Comparison of ENCODE assay signal across 1 cellular context in genomic region chr5:42228279-42228678, GRCh38.
TF ChIP-seq lines count a peak whose summit lies in the region.

No MANE protein-coding gene starts in this region.

TF ChIP-seq in GM23338, 12 proteins besides CTCF, POLR2A, EP300 and RAD21:
- TF ChIP-seq ZNF114 (CRISPR knock-in tag; IDR thresholded peaks at IDR 0.05): no peak
- TF ChIP-seq EZH2 (IDR thresholded peaks at IDR 0.05; ENCODE audit: low read depth, unreplicated experiment): no peak
- TF ChIP-seq STAT1 (IDR thresholded peaks at IDR 0.05; ENCODE audit: unreplicated experiment): no peak
- TF ChIP-seq ZNF331 (CRISPR knock-in tag; IDR thresholded peaks at IDR 0.05; ENCODE audit: low read depth): no peak
- no peak for TF ChIP-seq ZNF462 (CRISPR knock-in tag; IDR thresholded peaks at IDR 0.05)
- no peak for TF ChIP-seq POLR2AphosphoS5 (IDR thresholded peaks at IDR 0.05; ENCODE audit: low read depth)
- no peak for TF ChIP-seq CREB1 (CRISPR knock-in tag; IDR thresholded peaks at IDR 0.05; ENCODE audit: low read depth)
- no peak for TF ChIP-seq JUNB (IDR thresholded peaks at IDR 0.05; ENCODE audit: unreplicated experiment)
- TF ChIP-seq EZH2phosphoT487 (IDR thresholded peaks at IDR 0.05; ENCODE audit: unreplicated experiment): no peak
- TF ChIP-seq NANOG (IDR thresholded peaks at IDR 0.05; ENCODE audit: borderline replicate concordance): no peak
- TF ChIP-seq ETS1 (IDR thresholded peaks at IDR 0.05): no peak
- no peak for TF ChIP-seq REST (IDR thresholded peaks at IDR 0.05; ENCODE audit: unreplicated experiment)
